ENCODE assay signal across 14 cellular contexts in the genomic region with DNA sequence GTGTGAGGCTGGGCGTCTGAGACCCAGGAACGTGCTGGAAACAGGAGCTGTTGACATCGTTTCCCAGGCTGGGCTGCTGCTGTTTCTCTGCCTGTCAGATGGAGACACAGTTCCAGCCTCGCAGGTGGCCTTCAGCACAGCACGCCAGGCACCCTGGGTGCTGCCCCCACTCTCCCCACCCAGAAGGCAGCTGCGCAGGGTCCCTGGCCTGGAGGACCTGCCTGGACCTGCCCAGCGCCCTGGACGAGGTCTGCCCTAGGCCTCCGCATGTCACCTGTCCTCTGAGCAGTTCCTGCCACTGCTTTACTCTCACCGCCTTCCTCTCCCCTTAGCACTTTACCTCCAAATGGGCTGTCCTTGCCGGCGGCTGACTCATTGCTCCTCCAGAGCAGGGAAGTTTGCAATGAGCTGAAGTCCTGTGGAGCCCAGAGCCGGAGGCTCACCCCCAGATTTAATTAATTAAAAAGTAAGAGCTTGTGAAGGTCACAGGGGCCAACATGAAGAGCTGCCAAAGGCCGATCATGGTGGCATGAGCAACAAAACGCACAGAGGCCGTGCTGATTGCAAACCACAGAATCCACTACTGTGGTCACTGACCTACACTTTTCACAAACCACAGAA. TPM values are rescaled to one million over a fixed set of nuclear protein-coding genes. Genes with fewer than 3 reads are reported as not detected.
DNase-seq lines count a peak whose midpoint lies in the region; ATAC-seq and TF ChIP-seq lines count a peak whose summit lies in the region.
"Had no signal": no experiment of that assay in that cellular context is flagged by ENCODE, and none has a peak within 500 bp of the region (broad histone marks: within the 10 kb centered on the region; RNA-seq: fewer than 3 reads in every experiment).

No MANE protein-coding gene starts in this region.

- H3K27ac ChIP-seq in mammary epithelial cell (ENCODE audit: insufficient read depth, low read depth, low read length) (no peak overlapping the region), spleen (no peak overlapping the region)

- H3K27me3 ChIP-seq in mammary epithelial cell (ENCODE audit: insufficient read depth, low read length) (peaks cover 2% of the 10 kb centered on the region), spleen (replicated peaks in 1 of 7) (peaks cover 0 to 20% (median 0%) of the 10 kb centered on the region in 7 donors)
- H3K27me3 ChIP-seq: MG63 had no signal

- H4K20me1 ChIP-seq in mammary epithelial cell (ENCODE audit: insufficient read depth, low read length): no peaks in the 10 kb centered on the region

- ATAC-seq in left ventricle myocardium superior (no peak), HG03469 (IDR thresholded peaks at IDR 0.05; ENCODE audit: unreplicated experiment) (no peak)
- ATAC-seq: activated T-cell treated with anti-CD3 and anti-CD28 coated beads, Interleukin-2, amount 50 U/mL, for 4 hours had no signal

- DNase-seq in left ventricle myocardium superior (peak; percentile 8), cardiac septum (ENCODE audit: low spot score) (no peak), NCI-H774 (lab: John Stamatoyannopoulos, UW) (peak; percentile 65), mammary epithelial cell (peak; percentile 48), spleen (peak; percentile 56), NCI-H1436 (lab: John Stamatoyannopoulos, UW) (no peak), NCI-H1694 treated with DMSO at 0.1 percent for 48 hours (lab: John Stamatoyannopoulos, UW) (no peak)
- DNase-seq: activated CD4-positive, CD25-positive, alpha-beta regulatory T cell treated with anti-CD3 and anti-CD28 coated beads, Interleukin-2, amount 50 U/mL, for 72 hours; activated T-cell treated with anti-CD3 and anti-CD28 coated beads, Interleukin-2, amount 50 U/mL, for 4 hours; endodermal cell; MG63; stimulated activated CD4-positive, alpha-beta T cell treated with anti-CD3 and anti-CD28 coated beads, Interleukin-2, amount 100 ng/mL, for 24 hours; SW 1271 had no signal

- 84% methylated on average over 10 of the region's 16 CpGs for WGBS in mammary epithelial cell (ENCODE audit: low coverage, missing lambda C conversion rate)
- 74 to 83% (median 78%) methylated on average over 16 of the region's 16 CpGs for WGBS in spleen, 5 donors

- intact Hi-C loops in left ventricle myocardium superior (cut with micrococcal nuclease) (no loop called here), cardiac septum (cut with DNase I) (no loop called here), mammary epithelial cell (cut with micrococcal nuclease) (loop anchor here (10.0 kb wide), 1 partner anchor 997 kb away; no protein-coding TSS in a partner anchor), spleen (cut with DNase I; ENCODE audit: low total_unique reads) (no loop called here)

- no peak overlapping the region for H2AFZ ChIP-seq in mammary epithelial cell (ENCODE audit: low read depth, low read length)

- H3K4me2 ChIP-seq in mammary epithelial cell (ENCODE audit: insufficient read depth, low read depth, low read length): no peak overlapping the region

- H3K4me1 ChIP-seq in mammary epithelial cell (ENCODE audit: insufficient read depth, low read length) (peaks cover 5% of the 10 kb centered on the region), spleen (no peaks in the 10 kb centered on the region)

- H3K9me3 ChIP-seq in mammary epithelial cell (replicated peaks; ENCODE audit: insufficient read depth, low read length): no peaks in the 10 kb centered on the region
- H3K9me3 ChIP-seq in spleen: no peaks in the 10 kb centered on the region
- H3K9me3 ChIP-seq: MG63 had no signal

- dilution Hi-C loops in mammary epithelial cell (cut with HindIII; ENCODE audit: low sequenced_read_pairs): no loop called here

- no peaks in the 10 kb centered on the region for H3K36me3 ChIP-seq in mammary epithelial cell (ENCODE audit: insufficient read depth, low read length)
- no peaks in the 10 kb centered on the region for H3K36me3 ChIP-seq in spleen
- H3K36me3 ChIP-seq: MG63 had no signal

- in situ Hi-C loops in mammary epithelial cell (cut with MboI; ENCODE audit: low sequenced_read_pairs in 2 of 2): loop anchor here in 1 of 2 donors (5.0 kb wide), 1 partner anchor 119 kb away; no protein-coding TSS in a partner anchor

- no peak overlapping the region for H3K9ac ChIP-seq in mammary epithelial cell (ENCODE audit: insufficient read depth, low read length)

- no peak for TF ChIP-seq CTCF in mammary epithelial cell (conservative IDR thresholded peaks at IDR 0.05 in 1 of 2, IDR thresholded peaks at IDR 0.05 in 1 of 2; ENCODE audit: extremely low read depth in 1 of 2, insufficient read depth in 1 of 2, low read depth in 1 of 2, low read length in 2 of 2)
- TF ChIP-seq CTCF in spleen (IDR thresholded peaks at IDR 0.05 in 8 of 11, conservative IDR thresholded peaks at IDR 0.05 in 3 of 11): no peak

- BruUV-seq in mammary epithelial cell (replicated peaks; lab: Mats Ljungman, UMichigan): no TSS peak

- no peak overlapping the region for H3K4me3 ChIP-seq in mammary epithelial cell (replicated peaks in 1 of 3; ENCODE audit: insufficient read depth in 1 of 3, low read depth in 2 of 3, low read length in 3 of 3)
- H3K4me3 ChIP-seq in spleen: no peak overlapping the region
- H3K4me3 ChIP-seq: MG63 had no signal

- TF ChIP-seq POLR2A in spleen (IDR thresholded peaks at IDR 0.05): no peak

- H3K79me2 ChIP-seq in mammary epithelial cell (ENCODE audit: insufficient read depth, low read length): no peaks in the 10 kb centered on the region

- CTCF ChIA-PET in mammary epithelial cell (lab: Charles Lee; ENCODE audit: low non-redundant PET): no interaction called here

RNA-seq across cellular contexts. Expression of gene C13orf46, which starts 32.2 kb away (rescaled TPM):
- total RNA-seq in left ventricle myocardium superior (0.37 TPM), cardiac septum (0.40 TPM), mammary epithelial cell (under 1 TPM; 0.26 to 0.33 TPM), spleen (1 to 10 TPM in 5 of 7 donors, under 1 TPM in 2; 0.83 to 4.2 (median 2.6) TPM)
- polyA plus RNA-seq in mammary epithelial cell (0.09 TPM), spleen (under 1 TPM; 0.09 to 0.70 (median 0.13) TPM)
- not detected for polyA minus RNA-seq in mammary epithelial cell

Comparison
In these comparisons a context has a peak if more than half of its experiments do, and no peak if none do; other contexts are left out.
1. DNase-seq: peak in left ventricle myocardium superior (single experiment), NCI-H774 (single experiment), mammary epithelial cell (single experiment) and spleen (single experiment); none in cardiac septum (single experiment), NCI-H1436 (single experiment) and NCI-H1694 treated with DMSO at 0.1 percent for 48 hours (single experiment).